28 cellular contexts compared by ENCODE assay signal in the genomic region with DNA sequence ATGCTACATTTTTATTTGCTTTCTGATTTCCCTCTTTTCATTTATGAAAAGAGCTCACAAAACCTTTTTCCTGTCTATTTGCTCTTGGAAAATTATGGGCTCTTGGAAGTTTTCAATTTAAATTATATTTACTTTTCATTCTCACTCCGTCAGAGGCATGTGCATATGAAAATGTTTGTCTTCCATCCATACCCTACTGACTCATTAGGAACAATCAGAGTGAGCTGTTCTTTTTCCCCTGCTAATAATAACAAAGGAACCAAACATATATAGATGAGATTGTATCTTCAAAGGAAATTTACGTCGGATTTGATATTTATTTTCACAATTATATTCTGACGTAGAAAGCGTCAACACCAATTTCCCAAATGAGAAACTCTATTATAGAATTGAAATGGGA.
"Had no signal": no experiment of that assay in that cellular context is flagged by ENCODE, and none has a peak within 500 bp of the region (broad histone marks: within the 10 kb centered on the region; RNA-seq: fewer than 3 reads in every experiment).

No MANE protein-coding gene starts in this region.

- H3K27me3 ChIP-seq: ascending aorta had no signal

- H3K36me3 Mint-ChIP-seq: activated naive CD4-positive, alpha-beta T cell treated with anti-CD3 and anti-CD28 coated beads, Interleukin-2, amount 50 U/mL, for 24 hours; activated naive CD8-positive, alpha-beta T cell treated with anti-CD3 and anti-CD28 coated beads, Interleukin-2, amount 10 ng/mL, durations not matched to agents 7 days and 5 days had no signal

- H3K9me3 ChIP-seq: ascending aorta had no signal

- H3K27ac ChIP-seq: ascending aorta, WERI-Rb-1 had no signal

- ATAC-seq: activated CD8-positive, alpha-beta T cell treated with anti-CD3 and anti-CD28 coated beads for 36 hours had no signal

- H3K4me3 ChIP-seq: ascending aorta had no signal

- H3K36me3 ChIP-seq: ascending aorta, WERI-Rb-1 had no signal

- DNase-seq: activated CD4-positive, alpha-beta T cell treated with anti-CD3 and anti-CD28 coated beads for 1 hour; activated CD4-positive, alpha-beta T cell treated with anti-CD3 and anti-CD28 coated beads for 48 hours; activated CD4-positive, alpha-beta T cell treated with anti-CD3 and anti-CD28 coated beads, Interleukin-2, amount 50 U/mL, for 4 hours; activated CD4-positive, CD25-positive, alpha-beta regulatory T cell; activated CD8-positive, alpha-beta T cell treated with anti-CD3 and anti-CD28 coated beads for 36 hours; activated gamma-delta T cell; activated naive CD4-positive, alpha-beta T cell treated with Interleukin-2 at 50 U/mL for 16 hours; activated naive CD8-positive, alpha-beta T cell treated with anti-CD3 and anti-CD28 coated beads, Interleukin-2, amount 10 ng/mL, durations not matched to agents 7 days and 5 days; activated T-cell treated with anti-CD3 and anti-CD28 coated beads, Interleukin-2, amount 50 U/mL, for 24 hours; amygdala; cerebellar nuclear complex; Karpas-422; KBM-7; NCI-H1436 treated with DMSO at 0.1 percent for 48 hours; NCI-H187 treated with DMSO at 0.1 percent for 48 hours; NCI-H2107; NCI-H2171; NCI-H510A; NCI-H526; Right ventricle myocardium superior; SW 1271; T-helper 1 cell; T-helper 2 cell; T-helper 9 cell; WERI-Rb-1 had no signal

- H3K27ac Mint-ChIP-seq: activated CD8-positive, alpha-beta T cell treated with anti-CD3 and anti-CD28 coated beads for 36 hours; activated naive CD4-positive, alpha-beta T cell treated with anti-CD3 and anti-CD28 coated beads, Interleukin-2, amount 50 U/mL, for 24 hours; activated naive CD8-positive, alpha-beta T cell treated with anti-CD3 and anti-CD28 coated beads, Interleukin-2, amount 10 ng/mL, durations not matched to agents 7 days and 5 days; activated T-cell treated with anti-CD3 and anti-CD28 coated beads, Interleukin-2, amount 50 U/mL, for 24 hours; activated T-helper 2 cell treated with anti-CD3 and anti-CD28 coated beads, Interferon-gamma antibody, Interleukin-2, Interleukin-4, amounts not matched to agents 10 μg/mL and 5 μg/mL and 100 μg/mL, durations not matched to agents 14 hours and 24 hours and 36 hours had no signal

- H3K4me3 Mint-ChIP-seq: activated CD8-positive, alpha-beta T cell treated with anti-CD3 and anti-CD28 coated beads for 36 hours; activated naive CD4-positive, alpha-beta T cell treated with anti-CD3 and anti-CD28 coated beads, Interleukin-2, amount 50 U/mL, for 24 hours; activated naive CD8-positive, alpha-beta T cell treated with anti-CD3 and anti-CD28 coated beads, Interleukin-2, amount 10 ng/mL, durations not matched to agents 7 days and 5 days; activated T-cell treated with anti-CD3 and anti-CD28 coated beads, Interleukin-2, amount 50 U/mL, for 24 hours had no signal

- H3K27me3 Mint-ChIP-seq: activated CD8-positive, alpha-beta T cell treated with anti-CD3 and anti-CD28 coated beads for 36 hours; activated naive CD4-positive, alpha-beta T cell treated with anti-CD3 and anti-CD28 coated beads, Interleukin-2, amount 50 U/mL, for 24 hours; activated naive CD8-positive, alpha-beta T cell treated with anti-CD3 and anti-CD28 coated beads, Interleukin-2, amount 10 ng/mL, durations not matched to agents 7 days and 5 days; activated T-cell treated with anti-CD3 and anti-CD28 coated beads, Interleukin-2, amount 50 U/mL, for 24 hours had no signal

- H3K4me1 Mint-ChIP-seq: activated naive CD4-positive, alpha-beta T cell treated with anti-CD3 and anti-CD28 coated beads, Interleukin-2, amount 50 U/mL, for 24 hours; activated naive CD8-positive, alpha-beta T cell treated with anti-CD3 and anti-CD28 coated beads, Interleukin-2, amount 10 ng/mL, durations not matched to agents 7 days and 5 days had no signal

- H3K9me3 Mint-ChIP-seq: activated naive CD4-positive, alpha-beta T cell treated with anti-CD3 and anti-CD28 coated beads, Interleukin-2, amount 50 U/mL, for 24 hours had no signal

- H3K4me1 ChIP-seq: ascending aorta had no signal
